Comparison of ENCODE assay signal across 1 cellular context in genomic region chr5:80255425-80255751, GRCh38.
TF ChIP-seq lines count a peak whose summit lies in the region.

No MANE protein-coding gene starts in this region.

TF ChIP-seq in HepG2, 621 proteins besides CTCF, POLR2A, EP300 and RAD21 (continued from another document):
- TF ChIP-seq ZNF350 (CRISPR knock-in tag; IDR thresholded peaks at IDR 0.05; ENCODE audit: borderline replicate concordance, low read depth) (0 out of 2 replicates have a peak, but pooled peaks have one; percentile 2), PITX1 (CRISPR knock-in tag; IDR thresholded peaks at IDR 0.05) (0 out of 2 replicates have a peak, but pooled peaks have one; percentile 4), REXO4 (CRISPR knock-in tag; IDR thresholded peaks at IDR 0.05; ENCODE audit: borderline replicate concordance) (no peak), ZBTB3 (CRISPR knock-in tag; IDR thresholded peaks at IDR 0.05; ENCODE audit: borderline replicate concordance, low read depth) (no peak), MYC (CRISPR knock-in tag; IDR thresholded peaks at IDR 0.05; ENCODE audit: borderline replicate concordance) (0 out of 2 replicates have a peak, but pooled peaks have one; percentile 18), ZNF10 (CRISPR knock-in tag; IDR thresholded peaks at IDR 0.05; ENCODE audit: borderline replicate concordance, low read depth) (no peak), SAP130 (CRISPR knock-in tag; IDR thresholded peaks at IDR 0.05; ENCODE audit: low read depth) (no peak; the same call in 1 of the 2 replicates), ZBTB33 (CRISPR knock-in tag; IDR thresholded peaks at IDR 0.05) (no peak), RORA (CRISPR knock-in tag; IDR thresholded peaks at IDR 0.05) (no peak), ZNF484 (CRISPR knock-in tag; IDR thresholded peaks at IDR 0.05; ENCODE audit: borderline replicate concordance, low read depth) (no peak), ZNF800 (CRISPR knock-in tag; IDR thresholded peaks at IDR 0.05) (peak; percentile 62; the same call in 1 of the 2 replicates), ZNF777 (CRISPR knock-in tag; IDR thresholded peaks at IDR 0.05) (no peak), ZKSCAN8 (CRISPR knock-in tag; IDR thresholded peaks at IDR 0.05; ENCODE audit: borderline replicate concordance) (0 out of 2 replicates have a peak, but pooled peaks have one; percentile 1), ZSCAN9 (CRISPR knock-in tag; IDR thresholded peaks at IDR 0.05; ENCODE audit: borderline replicate concordance) (0 out of 2 replicates have a peak, but pooled peaks have one; percentile 8), SRSF1 (optimal IDR thresholded peaks at IDR 0.05; ENCODE audit: low read depth, low read length) (no peak), ZNF574 (CRISPR knock-in tag; IDR thresholded peaks at IDR 0.05) (0 out of 2 replicates have a peak, but pooled peaks have one; percentile 0), MEIS2 (CRISPR knock-in tag; IDR thresholded peaks at IDR 0.05) (no peak), ZNF557 (CRISPR knock-in tag; IDR thresholded peaks at IDR 0.05) (peak; percentile 15; the same call in 1 of the 2 replicates), SNRNP70 (IDR thresholded peaks at IDR 0.05; ENCODE audit: low read depth, low read length) (no peak), ZNF773 (CRISPR knock-in tag; IDR thresholded peaks at IDR 0.05; ENCODE audit: borderline replicate concordance) (no peak)
